1 cellular context compared by ENCODE assay signal in genomic region chr11:44243633-44244343, GRCh38.
TF ChIP-seq lines count a peak whose summit lies in the region.

No MANE protein-coding gene starts in this region.

TF ChIP-seq in HepG2, 621 proteins besides CTCF, POLR2A, EP300 and RAD21 (continued from another document and continues in another):
- peak; percentile 97 for TF ChIP-seq ZNF264 (CRISPR knock-in tag; IDR thresholded peaks at IDR 0.05)
- TF ChIP-seq FOXK1 (CRISPR knock-in tag; IDR thresholded peaks at IDR 0.05; ENCODE audit: borderline replicate concordance, low read depth): no peak
- TF ChIP-seq TEAD3 (CRISPR knock-in tag; optimal IDR thresholded peaks at IDR 0.05; ENCODE audit: borderline replicate concordance): peak; percentile 100
- no peak for TF ChIP-seq DNMT1 (CRISPR knock-in tag; IDR thresholded peaks at IDR 0.05)
- TF ChIP-seq SP140L (CRISPR knock-in tag; IDR thresholded peaks at IDR 0.05; ENCODE audit: borderline replicate concordance): no peak
- peak; percentile 67 to 74; a peak in 3 of 4 replicates for TF ChIP-seq NR2F1 (CRISPR knock-in tag; IDR thresholded peaks at IDR 0.05)
- no peak for TF ChIP-seq E2F2 (CRISPR knock-in tag; IDR thresholded peaks at IDR 0.05; ENCODE audit: borderline replicate concordance)
- TF ChIP-seq MBD4 (IDR thresholded peaks at IDR 0.05; ENCODE audit: borderline replicate concordance, low read length): no peak
- peak; percentile 66 for TF ChIP-seq RARA (CRISPR knock-in tag; IDR thresholded peaks at IDR 0.05)
- TF ChIP-seq, protein P1, sequence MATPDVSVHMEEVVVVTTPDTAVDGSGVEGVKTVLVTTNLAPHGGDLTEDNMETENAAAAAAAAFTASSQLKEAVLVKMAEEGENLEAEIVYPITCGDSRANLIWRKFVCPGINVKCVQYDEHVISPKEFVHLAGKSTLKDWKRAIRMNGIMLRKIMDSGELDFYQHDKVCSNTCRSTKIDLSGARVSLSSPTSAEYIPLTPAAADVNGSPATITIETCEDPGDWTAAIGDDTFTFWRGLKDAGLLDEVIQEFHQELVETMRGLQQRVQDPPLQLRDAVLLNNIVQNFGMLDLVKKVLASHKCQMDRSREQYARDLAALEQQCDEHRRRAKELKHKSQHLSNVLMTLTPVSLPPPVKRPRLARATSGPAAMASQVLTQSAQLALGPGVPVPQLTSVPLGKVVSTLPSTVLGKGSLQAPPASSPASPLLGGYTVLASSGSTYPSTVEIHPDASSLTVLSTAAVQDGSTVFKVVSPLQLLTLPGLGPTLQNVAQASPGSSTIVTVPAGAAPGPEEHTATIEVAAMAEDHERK (CRISPR knock-in tag; IDR thresholded peaks at IDR 0.05; ENCODE audit: low read depth): no peak
- TF ChIP-seq MTF2 (CRISPR knock-in tag; IDR thresholded peaks at IDR 0.05; ENCODE audit: borderline replicate concordance): no peak
- TF ChIP-seq, protein P2, sequence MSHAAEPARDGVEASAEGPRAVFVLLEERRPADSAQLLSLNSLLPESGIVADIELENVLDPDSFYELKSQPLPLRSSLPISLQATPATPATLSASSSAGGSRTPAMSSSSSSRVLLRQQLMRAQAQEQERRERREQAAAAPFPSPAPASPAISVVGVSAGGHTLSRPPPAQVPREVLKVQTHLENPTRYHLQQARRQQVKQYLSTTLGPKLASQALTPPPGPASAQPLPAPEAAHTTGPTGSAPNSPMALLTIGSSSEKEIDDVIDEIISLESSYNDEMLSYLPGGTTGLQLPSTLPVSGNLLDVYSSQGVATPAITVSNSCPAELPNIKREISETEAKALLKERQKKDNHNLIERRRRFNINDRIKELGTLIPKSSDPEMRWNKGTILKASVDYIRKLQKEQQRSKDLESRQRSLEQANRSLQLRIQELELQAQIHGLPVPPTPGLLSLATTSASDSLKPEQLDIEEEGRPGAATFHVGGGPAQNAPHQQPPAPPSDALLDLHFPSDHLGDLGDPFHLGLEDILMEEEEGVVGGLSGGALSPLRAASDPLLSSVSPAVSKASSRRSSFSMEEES (CRISPR knock-in tag; IDR thresholded peaks at IDR 0.05): 0 out of 2 replicates have a peak, but pooled peaks have one; percentile 30
- 0 out of 2 replicates have a peak, but pooled peaks have one; percentile 36 for TF ChIP-seq ZNF329 (CRISPR knock-in tag; IDR thresholded peaks at IDR 0.05; ENCODE audit: low read depth)
- no peak for TF ChIP-seq ZNF576 (CRISPR knock-in tag; IDR thresholded peaks at IDR 0.05)
- TF ChIP-seq RXRA (CRISPR knock-in tag; IDR thresholded peaks at IDR 0.05): peak; percentile 53; the same call in 1 of the 2 replicates
- TF ChIP-seq MED13 (CRISPR knock-in tag; IDR thresholded peaks at IDR 0.05): no peak
- no peak for TF ChIP-seq ATF6 (CRISPR knock-in tag; conservative IDR thresholded peaks at IDR 0.05)
- TF ChIP-seq, protein P3, sequence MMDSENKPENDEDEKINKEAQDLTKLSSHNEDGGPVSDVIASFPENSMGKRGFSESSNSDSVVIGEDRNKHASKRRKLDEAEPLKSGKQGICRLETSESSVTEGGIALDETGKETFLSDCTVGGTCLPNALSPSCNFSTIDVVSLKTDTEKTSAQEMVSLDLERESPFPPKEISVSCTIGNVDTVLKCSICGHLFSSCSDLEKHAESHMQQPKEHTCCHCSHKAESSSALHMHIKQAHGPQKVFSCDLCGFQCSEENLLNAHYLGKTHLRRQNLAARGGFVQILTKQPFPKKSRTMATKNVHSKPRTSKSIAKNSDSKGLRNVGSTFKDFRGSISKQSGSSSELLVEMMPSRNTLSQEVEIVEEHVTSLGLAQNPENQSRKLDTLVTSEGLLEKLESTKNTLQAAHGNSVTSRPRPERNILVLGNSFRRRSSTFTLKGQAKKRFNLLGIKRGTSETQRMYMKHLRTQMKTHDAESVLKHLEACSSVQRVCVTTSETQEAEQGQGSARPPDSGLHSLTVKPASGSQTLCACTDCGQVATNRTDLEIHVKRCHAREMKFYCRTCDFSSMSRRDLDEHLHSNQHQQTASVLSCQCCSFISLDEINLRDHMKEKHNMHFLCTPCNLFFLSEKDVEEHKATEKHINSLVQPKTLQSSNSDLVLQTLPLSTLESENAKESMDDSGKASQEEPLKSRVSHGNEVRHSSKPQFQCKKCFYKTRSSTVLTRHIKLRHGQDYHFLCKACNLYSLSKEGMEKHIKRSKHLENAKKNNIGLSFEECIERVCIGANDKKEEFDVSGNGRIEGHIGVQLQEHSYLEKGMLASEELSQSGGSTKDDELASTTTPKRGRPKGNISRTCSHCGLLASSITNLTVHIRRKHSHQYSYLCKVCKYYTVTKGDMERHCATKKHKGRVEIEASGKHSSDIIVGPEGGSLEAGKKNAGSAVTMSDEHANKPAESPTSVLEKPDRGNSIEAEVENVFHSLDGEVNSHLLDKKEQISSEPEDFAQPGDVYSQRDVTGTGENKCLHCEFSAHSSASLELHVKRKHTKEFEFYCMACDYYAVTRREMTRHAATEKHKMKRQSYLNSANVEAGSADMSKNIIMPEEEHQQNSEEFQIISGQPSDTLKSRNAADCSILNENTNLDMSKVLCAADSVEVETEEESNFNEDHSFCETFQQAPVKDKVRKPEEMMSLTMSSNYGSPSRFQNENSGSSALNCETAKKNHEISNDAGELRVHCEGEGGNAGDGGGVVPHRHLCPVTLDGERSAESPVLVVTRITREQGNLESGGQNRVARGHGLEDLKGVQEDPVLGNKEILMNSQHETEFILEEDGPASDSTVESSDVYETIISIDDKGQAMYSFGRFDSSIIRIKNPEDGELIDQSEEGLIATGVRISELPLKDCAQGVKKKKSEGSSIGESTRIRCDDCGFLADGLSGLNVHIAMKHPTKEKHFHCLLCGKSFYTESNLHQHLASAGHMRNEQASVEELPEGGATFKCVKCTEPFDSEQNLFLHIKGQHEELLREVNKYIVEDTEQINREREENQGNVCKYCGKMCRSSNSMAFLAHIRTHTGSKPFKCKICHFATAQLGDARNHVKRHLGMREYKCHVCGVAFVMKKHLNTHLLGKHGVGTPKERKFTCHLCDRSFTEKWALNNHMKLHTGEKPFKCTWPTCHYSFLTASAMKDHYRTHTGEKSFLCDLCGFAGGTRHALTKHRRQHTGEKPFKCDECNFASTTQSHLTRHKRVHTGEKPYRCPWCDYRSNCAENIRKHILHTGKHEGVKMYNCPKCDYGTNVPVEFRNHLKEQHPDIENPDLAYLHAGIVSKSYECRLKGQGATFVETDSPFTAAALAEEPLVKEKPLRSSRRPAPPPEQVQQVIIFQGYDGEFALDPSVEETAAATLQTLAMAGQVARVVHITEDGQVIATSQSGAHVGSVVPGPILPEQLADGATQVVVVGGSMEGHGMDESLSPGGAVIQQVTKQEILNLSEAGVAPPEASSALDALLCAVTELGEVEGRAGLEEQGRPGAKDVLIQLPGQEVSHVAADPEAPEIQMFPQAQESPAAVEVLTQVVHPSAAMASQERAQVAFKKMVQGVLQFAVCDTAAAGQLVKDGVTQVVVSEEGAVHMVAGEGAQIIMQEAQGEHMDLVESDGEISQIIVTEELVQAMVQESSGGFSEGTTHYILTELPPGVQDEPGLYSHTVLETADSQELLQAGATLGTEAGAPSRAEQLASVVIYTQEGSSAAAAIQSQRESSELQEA (CRISPR knock-in tag; IDR thresholded peaks at IDR 0.05; ENCODE audit: not compliant biosample characterization): no peak
- no peak for TF ChIP-seq KMT2A (CRISPR knock-in tag; IDR thresholded peaks at IDR 0.05)
- TF ChIP-seq MXD4 (CRISPR knock-in tag; IDR thresholded peaks at IDR 0.05): no peak
- TF ChIP-seq RCOR2 (CRISPR knock-in tag; IDR thresholded peaks at IDR 0.05): peak; percentile 57; the same call in 1 of the 2 replicates
- TF ChIP-seq ZBTB39 (CRISPR knock-in tag; IDR thresholded peaks at IDR 0.05): 0 out of 2 replicates have a peak, but pooled peaks have one; percentile 46
- TF ChIP-seq SETDB1 (CRISPR knock-in tag; IDR thresholded peaks at IDR 0.05; ENCODE audit: borderline replicate concordance): no peak
- TF ChIP-seq IKZF4 (CRISPR knock-in tag; IDR thresholded peaks at IDR 0.05; ENCODE audit: borderline replicate concordance, low read depth, not compliant biosample characterization): no peak
- TF ChIP-seq, protein P4, sequence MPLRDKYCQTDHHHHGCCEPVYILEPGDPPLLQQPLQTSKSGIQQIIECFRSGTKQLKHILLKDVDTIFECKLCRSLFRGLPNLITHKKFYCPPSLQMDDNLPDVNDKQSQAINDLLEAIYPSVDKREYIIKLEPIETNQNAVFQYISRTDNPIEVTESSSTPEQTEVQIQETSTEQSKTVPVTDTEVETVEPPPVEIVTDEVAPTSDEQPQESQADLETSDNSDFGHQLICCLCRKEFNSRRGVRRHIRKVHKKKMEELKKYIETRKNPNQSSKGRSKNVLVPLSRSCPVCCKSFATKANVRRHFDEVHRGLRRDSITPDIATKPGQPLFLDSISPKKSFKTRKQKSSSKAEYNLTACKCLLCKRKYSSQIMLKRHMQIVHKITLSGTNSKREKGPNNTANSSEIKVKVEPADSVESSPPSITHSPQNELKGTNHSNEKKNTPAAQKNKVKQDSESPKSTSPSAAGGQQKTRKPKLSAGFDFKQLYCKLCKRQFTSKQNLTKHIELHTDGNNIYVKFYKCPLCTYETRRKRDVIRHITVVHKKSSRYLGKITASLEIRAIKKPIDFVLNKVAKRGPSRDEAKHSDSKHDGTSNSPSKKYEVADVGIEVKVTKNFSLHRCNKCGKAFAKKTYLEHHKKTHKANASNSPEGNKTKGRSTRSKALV (CRISPR knock-in tag; IDR thresholded peaks at IDR 0.05): no peak
- TF ChIP-seq BCL3 (CRISPR knock-in tag; IDR thresholded peaks at IDR 0.05): no peak
- TF ChIP-seq ZKSCAN8 (CRISPR knock-in tag; IDR thresholded peaks at IDR 0.05; ENCODE audit: borderline replicate concordance): no peak; the same call in 1 of the 2 replicates
- TF ChIP-seq ATF7-NPFF (CRISPR knock-in tag; IDR thresholded peaks at IDR 0.05; ENCODE audit: low read depth): no peak
- TF ChIP-seq KDM1A (CRISPR knock-in tag; IDR thresholded peaks at IDR 0.05): peak; percentile 70; the same call in 1 of the 2 replicates
- 0 out of 2 replicates have a peak, but pooled peaks have one; percentile 22 for TF ChIP-seq IRF2 (CRISPR knock-in tag; IDR thresholded peaks at IDR 0.05)
- TF ChIP-seq ZZZ3 (CRISPR knock-in tag; IDR thresholded peaks at IDR 0.05; ENCODE audit: borderline replicate concordance): no peak
- TF ChIP-seq ZEB1 (IDR thresholded peaks at IDR 0.05; ENCODE audit: insufficient replicate concordance, low read depth): peak; percentile 66
- TF ChIP-seq ZNF720 (CRISPR knock-in tag; IDR thresholded peaks at IDR 0.05): no peak
- no peak for TF ChIP-seq ZNF737 (CRISPR knock-in tag; IDR thresholded peaks at IDR 0.05; ENCODE audit: borderline replicate concordance)
